In the genomic region with DNA sequence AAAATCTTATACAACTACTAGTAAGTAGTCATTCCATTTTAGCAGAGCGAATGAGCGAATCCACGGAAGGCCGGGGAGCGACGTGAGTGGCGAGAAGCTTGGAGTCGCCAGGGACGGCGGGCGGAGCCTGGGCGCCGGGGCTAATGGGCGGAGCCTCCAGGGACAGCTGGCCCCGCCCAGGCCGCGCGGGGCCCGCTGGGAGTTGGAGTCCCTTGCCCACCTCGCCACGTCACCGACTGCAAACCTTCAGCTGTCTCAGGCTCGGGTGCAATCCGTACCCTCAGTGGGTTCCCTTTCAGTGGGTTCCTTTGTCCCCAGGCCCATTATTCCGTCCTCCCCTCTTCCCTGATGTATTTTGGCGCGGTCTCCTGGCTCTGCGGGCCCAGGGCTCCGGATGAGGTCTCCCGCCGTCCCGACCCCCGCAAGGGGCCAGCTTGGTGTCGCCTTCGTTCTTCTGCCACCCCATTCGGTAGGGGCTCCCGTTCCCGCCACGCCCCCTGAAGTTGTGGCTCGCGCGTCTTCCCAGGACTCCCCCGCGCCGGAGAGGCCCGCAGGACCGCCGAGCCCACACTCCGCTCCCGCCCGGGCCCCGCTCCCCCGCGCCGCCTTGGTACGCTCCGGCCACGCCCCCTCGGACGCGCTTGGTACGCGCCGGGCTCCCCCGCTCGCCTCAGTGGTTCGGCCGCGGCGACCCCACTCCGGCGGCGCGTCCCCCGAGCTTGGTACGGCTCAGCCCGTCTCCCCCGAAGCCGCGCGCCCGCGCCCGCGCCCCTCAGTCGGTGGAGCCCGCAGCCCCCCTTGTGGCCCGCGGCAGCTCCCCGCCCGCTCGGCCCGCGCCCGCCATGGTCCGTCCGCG, we compare ENCODE assay signal across 1 cellular context.
A peak's percentile ranks its signal among the peaks of the same experiment; 100 is the strongest.
TF ChIP-seq lines count a peak whose summit lies in the region.

A gene (plus strand): TSS at position 673 of the 856 bp plus-strand sequence.

TF ChIP-seq in HepG2, 621 proteins besides CTCF, POLR2A, EP300 and RAD21 (continued from another document and continues in another):
- TF ChIP-seq, protein P1, sequence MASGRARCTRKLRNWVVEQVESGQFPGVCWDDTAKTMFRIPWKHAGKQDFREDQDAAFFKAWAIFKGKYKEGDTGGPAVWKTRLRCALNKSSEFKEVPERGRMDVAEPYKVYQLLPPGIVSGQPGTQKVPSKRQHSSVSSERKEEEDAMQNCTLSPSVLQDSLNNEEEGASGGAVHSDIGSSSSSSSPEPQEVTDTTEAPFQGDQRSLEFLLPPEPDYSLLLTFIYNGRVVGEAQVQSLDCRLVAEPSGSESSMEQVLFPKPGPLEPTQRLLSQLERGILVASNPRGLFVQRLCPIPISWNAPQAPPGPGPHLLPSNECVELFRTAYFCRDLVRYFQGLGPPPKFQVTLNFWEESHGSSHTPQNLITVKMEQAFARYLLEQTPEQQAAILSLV (CRISPR knock-in tag; IDR thresholded peaks at IDR 0.05; ENCODE audit: borderline replicate concordance) = no peak
- TF ChIP-seq AHR (CRISPR knock-in tag; IDR thresholded peaks at IDR 0.05) (no peak), ZNF547 (CRISPR knock-in tag; IDR thresholded peaks at IDR 0.05) (peak; percentile 90; the same call in 1 of the 2 replicates), CAMTA2 (CRISPR knock-in tag; IDR thresholded peaks at IDR 0.05; ENCODE audit: borderline replicate concordance) (0 out of 2 replicates have a peak, but pooled peaks have one; percentile 53), HMGA1 (CRISPR knock-in tag; conservative IDR thresholded peaks at IDR 0.05) (no peak), ZBTB42 (CRISPR knock-in tag; IDR thresholded peaks at IDR 0.05) (no peak), RBM39 (IDR thresholded peaks at IDR 0.05; ENCODE audit: low read depth, low read length, poor library complexity, severe bottlenecking) (peak; percentile 28), ZNF780A (CRISPR knock-in tag; IDR thresholded peaks at IDR 0.05) (no peak), ZNF484 (CRISPR knock-in tag; IDR thresholded peaks at IDR 0.05; ENCODE audit: borderline replicate concordance, low read depth) (no peak), ZNF143 (CRISPR knock-in tag; IDR thresholded peaks at IDR 0.05) (peak; percentile 93), TRIM24 (CRISPR knock-in tag; IDR thresholded peaks at IDR 0.05) (no peak), RNF2 (conservative IDR thresholded peaks at IDR 0.05; ENCODE audit: low read depth) (no peak), ZNF674 (CRISPR knock-in tag; IDR thresholded peaks at IDR 0.05; ENCODE audit: low read depth) (peak; percentile 48; the same call in 1 of the 2 replicates), ZNF230 (CRISPR knock-in tag; IDR thresholded peaks at IDR 0.05) (0 out of 2 replicates have a peak, but pooled peaks have one; percentile 36), TP53 (CRISPR knock-in tag; conservative IDR thresholded peaks at IDR 0.05) (no peak), NFYC (CRISPR knock-in tag; IDR thresholded peaks at IDR 0.05) (no peak), ZNF746 (CRISPR knock-in tag; IDR thresholded peaks at IDR 0.05) (no peak), RBFOX2 (IDR thresholded peaks at IDR 0.05; ENCODE audit: low read depth, low read length) (peak; percentile 88), ZNF792 (CRISPR knock-in tag; IDR thresholded peaks at IDR 0.05) (peak; percentile 44), RFXAP (CRISPR knock-in tag; IDR thresholded peaks at IDR 0.05; ENCODE audit: borderline replicate concordance) (0 out of 2 replicates have a peak, but pooled peaks have one; percentile 48), ZNF773 (CRISPR knock-in tag; IDR thresholded peaks at IDR 0.05; ENCODE audit: borderline replicate concordance) (no peak), ATF7-NPFF (CRISPR knock-in tag; IDR thresholded peaks at IDR 0.05; ENCODE audit: low read depth) (0 out of 2 replicates have a peak, but pooled peaks have one; percentile 55), ZNF329 (CRISPR knock-in tag; IDR thresholded peaks at IDR 0.05; ENCODE audit: low read depth) (0 out of 2 replicates have a peak, but pooled peaks have one; percentile 42), SRSF1 (optimal IDR thresholded peaks at IDR 0.05; ENCODE audit: low read depth, low read length) (no peak), GATAD2A (CRISPR knock-in tag; IDR thresholded peaks at IDR 0.05) (no peak), WIZ (CRISPR knock-in tag; IDR thresholded peaks at IDR 0.05) (no peak), PLRG1 (conservative IDR thresholded peaks at IDR 0.05) (no peak), NFATC3 (CRISPR knock-in tag; IDR thresholded peaks at IDR 0.05) (no peak), ZNF432 (CRISPR knock-in tag; IDR thresholded peaks at IDR 0.05; ENCODE audit: borderline replicate concordance) (no peak), KLF13 (CRISPR knock-in tag; IDR thresholded peaks at IDR 0.05) (no peak; the same call in 1 of the 2 replicates), SNAPC2 (CRISPR knock-in tag; IDR thresholded peaks at IDR 0.05) (no peak), TCF12 (IDR thresholded peaks at IDR 0.05) (no peak), TCF12 (CRISPR knock-in tag; IDR thresholded peaks at IDR 0.05) (peak; percentile 73; the same call in 1 of the 2 replicates), NCOA1 (CRISPR knock-in tag; IDR thresholded peaks at IDR 0.05) (no peak), FIP1L1 (IDR thresholded peaks at IDR 0.05; ENCODE audit: borderline replicate concordance, insufficient read depth, low read depth, low read length) (no peak), TSC22D2 (CRISPR knock-in tag; IDR thresholded peaks at IDR 0.05; ENCODE audit: borderline replicate concordance) (peak; percentile 62), ZSCAN29 (CRISPR knock-in tag; conservative IDR thresholded peaks at IDR 0.05) (no peak), ISL2 (CRISPR knock-in tag; IDR thresholded peaks at IDR 0.05) (peak; percentile 49; the same call in 1 of the 2 replicates), PRMT3 (CRISPR knock-in tag; IDR thresholded peaks at IDR 0.05; ENCODE audit: borderline replicate concordance, low read depth) (no peak), SMAD1 (CRISPR knock-in tag; IDR thresholded peaks at IDR 0.05; ENCODE audit: borderline replicate concordance, low read depth) (no peak), ZMAT3 (CRISPR knock-in tag; conservative IDR thresholded peaks at IDR 0.05) (no peak), SIN3A (IDR thresholded peaks at IDR 0.05; ENCODE audit: borderline replicate concordance, low read depth, low read length) (no peak; the same call in 1 of the 2 replicates), ZNF224 (CRISPR knock-in tag; IDR thresholded peaks at IDR 0.05) (no peak; the same call in 1 of the 2 replicates), HNF4A (CRISPR knock-in tag; IDR thresholded peaks at IDR 0.05) (no peak), SP2 (CRISPR knock-in tag; IDR thresholded peaks at IDR 0.05) (peak; percentile 49; the same call in 1 of the 2 replicates), PAF1 (CRISPR knock-in tag; IDR thresholded peaks at IDR 0.05) (no peak)
- TF ChIP-seq, protein P2, sequence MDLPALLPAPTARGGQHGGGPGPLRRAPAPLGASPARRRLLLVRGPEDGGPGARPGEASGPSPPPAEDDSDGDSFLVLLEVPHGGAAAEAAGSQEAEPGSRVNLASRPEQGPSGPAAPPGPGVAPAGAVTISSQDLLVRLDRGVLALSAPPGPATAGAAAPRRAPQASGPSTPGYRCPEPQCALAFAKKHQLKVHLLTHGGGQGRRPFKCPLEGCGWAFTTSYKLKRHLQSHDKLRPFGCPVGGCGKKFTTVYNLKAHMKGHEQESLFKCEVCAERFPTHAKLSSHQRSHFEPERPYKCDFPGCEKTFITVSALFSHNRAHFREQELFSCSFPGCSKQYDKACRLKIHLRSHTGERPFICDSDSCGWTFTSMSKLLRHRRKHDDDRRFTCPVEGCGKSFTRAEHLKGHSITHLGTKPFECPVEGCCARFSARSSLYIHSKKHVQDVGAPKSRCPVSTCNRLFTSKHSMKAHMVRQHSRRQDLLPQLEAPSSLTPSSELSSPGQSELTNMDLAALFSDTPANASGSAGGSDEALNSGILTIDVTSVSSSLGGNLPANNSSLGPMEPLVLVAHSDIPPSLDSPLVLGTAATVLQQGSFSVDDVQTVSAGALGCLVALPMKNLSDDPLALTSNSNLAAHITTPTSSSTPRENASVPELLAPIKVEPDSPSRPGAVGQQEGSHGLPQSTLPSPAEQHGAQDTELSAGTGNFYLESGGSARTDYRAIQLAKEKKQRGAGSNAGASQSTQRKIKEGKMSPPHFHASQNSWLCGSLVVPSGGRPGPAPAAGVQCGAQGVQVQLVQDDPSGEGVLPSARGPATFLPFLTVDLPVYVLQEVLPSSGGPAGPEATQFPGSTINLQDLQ (CRISPR knock-in tag; IDR thresholded peaks at IDR 0.05) = no peak
- TF ChIP-seq, protein P3, sequence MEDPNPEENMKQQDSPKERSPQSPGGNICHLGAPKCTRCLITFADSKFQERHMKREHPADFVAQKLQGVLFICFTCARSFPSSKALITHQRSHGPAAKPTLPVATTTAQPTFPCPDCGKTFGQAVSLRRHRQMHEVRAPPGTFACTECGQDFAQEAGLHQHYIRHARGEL (CRISPR knock-in tag; IDR thresholded peaks at IDR 0.05) = no peak
- TF ChIP-seq, protein P4, sequence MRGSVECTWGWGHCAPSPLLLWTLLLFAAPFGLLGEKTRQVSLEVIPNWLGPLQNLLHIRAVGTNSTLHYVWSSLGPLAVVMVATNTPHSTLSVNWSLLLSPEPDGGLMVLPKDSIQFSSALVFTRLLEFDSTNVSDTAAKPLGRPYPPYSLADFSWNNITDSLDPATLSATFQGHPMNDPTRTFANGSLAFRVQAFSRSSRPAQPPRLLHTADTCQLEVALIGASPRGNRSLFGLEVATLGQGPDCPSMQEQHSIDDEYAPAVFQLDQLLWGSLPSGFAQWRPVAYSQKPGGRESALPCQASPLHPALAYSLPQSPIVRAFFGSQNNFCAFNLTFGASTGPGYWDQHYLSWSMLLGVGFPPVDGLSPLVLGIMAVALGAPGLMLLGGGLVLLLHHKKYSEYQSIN (CRISPR knock-in tag; IDR thresholded peaks at IDR 0.05; ENCODE audit: borderline replicate concordance) = no peak
- TF ChIP-seq, protein P5, sequence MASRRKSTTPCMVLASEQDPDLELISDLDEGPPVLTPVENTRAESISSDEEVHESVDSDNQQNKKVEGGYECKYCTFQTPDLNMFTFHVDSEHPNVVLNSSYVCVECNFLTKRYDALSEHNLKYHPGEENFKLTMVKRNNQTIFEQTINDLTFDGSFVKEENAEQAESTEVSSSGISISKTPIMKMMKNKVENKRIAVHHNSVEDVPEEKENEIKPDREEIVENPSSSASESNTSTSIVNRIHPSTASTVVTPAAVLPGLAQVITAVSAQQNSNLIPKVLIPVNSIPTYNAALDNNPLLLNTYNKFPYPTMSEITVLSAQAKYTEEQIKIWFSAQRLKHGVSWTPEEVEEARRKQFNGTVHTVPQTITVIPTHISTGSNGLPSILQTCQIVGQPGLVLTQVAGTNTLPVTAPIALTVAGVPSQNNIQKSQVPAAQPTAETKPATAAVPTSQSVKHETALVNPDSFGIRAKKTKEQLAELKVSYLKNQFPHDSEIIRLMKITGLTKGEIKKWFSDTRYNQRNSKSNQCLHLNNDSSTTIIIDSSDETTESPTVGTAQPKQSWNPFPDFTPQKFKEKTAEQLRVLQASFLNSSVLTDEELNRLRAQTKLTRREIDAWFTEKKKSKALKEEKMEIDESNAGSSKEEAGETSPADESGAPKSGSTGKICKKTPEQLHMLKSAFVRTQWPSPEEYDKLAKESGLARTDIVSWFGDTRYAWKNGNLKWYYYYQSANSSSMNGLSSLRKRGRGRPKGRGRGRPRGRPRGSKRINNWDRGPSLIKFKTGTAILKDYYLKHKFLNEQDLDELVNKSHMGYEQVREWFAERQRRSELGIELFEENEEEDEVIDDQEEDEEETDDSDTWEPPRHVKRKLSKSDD (CRISPR knock-in tag; IDR thresholded peaks at IDR 0.05; ENCODE audit: low read depth) = no peak
- TF ChIP-seq, protein P6, sequence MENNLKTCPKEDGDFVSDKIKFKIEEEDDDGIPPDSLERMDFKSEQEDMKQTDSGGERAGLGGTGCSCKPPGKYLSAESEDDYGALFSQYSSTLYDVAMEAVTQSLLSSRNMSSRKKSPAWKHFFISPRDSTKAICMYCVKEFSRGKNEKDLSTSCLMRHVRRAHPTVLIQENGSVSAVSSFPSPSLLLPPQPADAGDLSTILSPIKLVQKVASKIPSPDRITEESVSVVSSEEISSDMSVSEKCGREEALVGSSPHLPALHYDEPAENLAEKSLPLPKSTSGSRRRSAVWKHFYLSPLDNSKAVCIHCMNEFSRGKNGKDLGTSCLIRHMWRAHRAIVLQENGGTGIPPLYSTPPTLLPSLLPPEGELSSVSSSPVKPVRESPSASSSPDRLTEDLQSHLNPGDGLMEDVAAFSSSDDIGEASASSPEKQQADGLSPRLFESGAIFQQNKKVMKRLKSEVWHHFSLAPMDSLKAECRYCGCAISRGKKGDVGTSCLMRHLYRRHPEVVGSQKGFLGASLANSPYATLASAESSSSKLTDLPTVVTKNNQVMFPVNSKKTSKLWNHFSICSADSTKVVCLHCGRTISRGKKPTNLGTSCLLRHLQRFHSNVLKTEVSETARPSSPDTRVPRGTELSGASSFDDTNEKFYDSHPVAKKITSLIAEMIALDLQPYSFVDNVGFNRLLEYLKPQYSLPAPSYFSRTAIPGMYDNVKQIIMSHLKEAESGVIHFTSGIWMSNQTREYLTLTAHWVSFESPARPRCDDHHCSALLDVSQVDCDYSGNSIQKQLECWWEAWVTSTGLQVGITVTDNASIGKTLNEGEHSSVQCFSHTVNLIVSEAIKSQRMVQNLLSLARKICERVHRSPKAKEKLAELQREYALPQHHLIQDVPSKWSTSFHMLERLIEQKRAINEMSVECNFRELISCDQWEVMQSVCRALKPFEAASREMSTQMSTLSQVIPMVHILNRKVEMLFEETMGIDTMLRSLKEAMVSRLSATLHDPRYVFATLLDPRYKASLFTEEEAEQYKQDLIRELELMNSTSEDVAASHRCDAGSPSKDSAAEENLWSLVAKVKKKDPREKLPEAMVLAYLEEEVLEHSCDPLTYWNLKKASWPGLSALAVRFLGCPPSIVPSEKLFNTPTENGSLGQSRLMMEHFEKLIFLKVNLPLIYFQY (CRISPR knock-in tag; IDR thresholded peaks at IDR 0.05; ENCODE audit: borderline replicate concordance) = peak; percentile 36; the same call in 1 of the 2 replicates
- TF ChIP-seq, protein P7, sequence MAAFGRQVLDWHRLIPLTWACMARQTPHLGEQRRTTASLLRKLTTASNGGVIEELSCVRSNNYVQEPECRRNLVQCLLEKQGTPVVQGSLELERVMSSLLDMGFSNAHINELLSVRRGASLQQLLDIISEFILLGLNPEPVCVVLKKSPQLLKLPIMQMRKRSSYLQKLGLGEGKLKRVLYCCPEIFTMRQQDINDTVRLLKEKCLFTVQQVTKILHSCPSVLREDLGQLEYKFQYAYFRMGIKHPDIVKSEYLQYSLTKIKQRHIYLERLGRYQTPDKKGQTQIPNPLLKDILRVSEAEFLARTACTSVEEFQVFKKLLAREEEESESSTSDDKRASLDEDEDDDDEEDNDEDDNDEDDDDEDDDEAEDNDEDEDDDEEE (CRISPR knock-in tag; IDR thresholded peaks at IDR 0.05) = no peak
- TF ChIP-seq, protein P8, sequence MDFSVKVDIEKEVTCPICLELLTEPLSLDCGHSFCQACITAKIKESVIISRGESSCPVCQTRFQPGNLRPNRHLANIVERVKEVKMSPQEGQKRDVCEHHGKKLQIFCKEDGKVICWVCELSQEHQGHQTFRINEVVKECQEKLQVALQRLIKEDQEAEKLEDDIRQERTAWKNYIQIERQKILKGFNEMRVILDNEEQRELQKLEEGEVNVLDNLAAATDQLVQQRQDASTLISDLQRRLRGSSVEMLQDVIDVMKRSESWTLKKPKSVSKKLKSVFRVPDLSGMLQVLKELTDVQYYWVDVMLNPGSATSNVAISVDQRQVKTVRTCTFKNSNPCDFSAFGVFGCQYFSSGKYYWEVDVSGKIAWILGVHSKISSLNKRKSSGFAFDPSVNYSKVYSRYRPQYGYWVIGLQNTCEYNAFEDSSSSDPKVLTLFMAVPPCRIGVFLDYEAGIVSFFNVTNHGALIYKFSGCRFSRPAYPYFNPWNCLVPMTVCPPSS (IDR thresholded peaks at IDR 0.05) = no peak
